9 cellular contexts compared by ENCODE assay signal in genomic region chrX:7586126-7586525, GRCh38.
DNase-seq lines count a peak whose midpoint lies in the region; ATAC-seq and TF ChIP-seq lines count a peak whose summit lies in the region.
"Had no signal": no experiment of that assay in that cellular context is flagged by ENCODE, and none has a peak within 500 bp of the region (broad histone marks: within the 10 kb centered on the region; RNA-seq: fewer than 3 reads in every experiment).

No MANE protein-coding gene starts in this region.

- no peaks in the 10 kb centered on the region for H3K9me3 Mint-ChIP-seq in activated CD4-positive, alpha-beta T cell treated with anti-CD3 and anti-CD28 coated beads, Interleukin-2, amount 10 ng/mL, durations not matched to agents 7 days and 5 days

- CTCF ChIA-PET in PC-3 (lab: Charles Lee), result no interaction called here
- CTCF ChIA-PET in activated CD4-positive, alpha-beta T cell treated with anti-CD3 and anti-CD28 coated beads, Interleukin-2, amount 10 ng/mL, durations not matched to agents 7 days and 5 days (lab: Charles Lee), result no interaction called here

- ATAC-seq in GM21526 (IDR thresholded peaks at IDR 0.05; ENCODE audit: low FRiP score, unreplicated experiment) (peak; percentile 65), PC-3 (no peak), HG03135 (IDR thresholded peaks at IDR 0.05; ENCODE audit: unreplicated experiment) (no peak), HG02973 (IDR thresholded peaks at IDR 0.05; ENCODE audit: unreplicated experiment) (no peak)
- ATAC-seq: K562 had no signal

- H4K20me1 ChIP-seq in PC-3 (ENCODE audit: low read length), result no peaks in the 10 kb centered on the region

- no peaks in the 10 kb centered on the region for H3F3A ChIP-seq in PC-3 (ENCODE audit: low read length, unreplicated experiment)

- no peak overlapping the region for H3K4me2 ChIP-seq in PC-3 (ENCODE audit: low read length)

- no TSS peak for BruUV-seq in PC-3 (replicated peaks; lab: Mats Ljungman, UMichigan)

- H3K36me3 ChIP-seq in PC-3 (ENCODE audit: low read depth, low read length), result no peaks in the 10 kb centered on the region

- no peak overlapping the region for H3K27ac ChIP-seq in PC-3 (ENCODE audit: low read length)

- H3K27me3 ChIP-seq in PC-3 (ENCODE audit: low read length), result no peaks in the 10 kb centered on the region

- H2AFZ ChIP-seq in PC-3 (ENCODE audit: low read length), result no peak overlapping the region

- TF ChIP-seq CTCF in PC-3 (conservative IDR thresholded peaks at IDR 0.05; ENCODE audit: low read depth, low read length), result peak; percentile 60

- H3K36me3 Mint-ChIP-seq in activated CD4-positive, alpha-beta T cell treated with anti-CD3 and anti-CD28 coated beads, Interleukin-2, amount 10 ng/mL, durations not matched to agents 7 days and 5 days (ENCODE audit: low read depth), result no peaks in the 10 kb centered on the region

- no peaks in the 10 kb centered on the region for H3K9me3 ChIP-seq in PC-3 (ENCODE audit: low read length)

- H3K4me1 ChIP-seq in PC-3 (ENCODE audit: insufficient read depth, low read length), result no peaks in the 10 kb centered on the region

- intact Hi-C loops in PC-3 (cut with micrococcal nuclease), result loop anchor here (1.0 to 10.0 kb wide), 2 partner anchors 391 to 454 kb away; no protein-coding TSS in a partner anchor

- H3K27me3 Mint-ChIP-seq in activated CD4-positive, alpha-beta T cell treated with anti-CD3 and anti-CD28 coated beads, Interleukin-2, amount 10 ng/mL, durations not matched to agents 7 days and 5 days, result no peaks in the 10 kb centered on the region

- H3K79me2 ChIP-seq in PC-3 (ENCODE audit: low read length), result no peaks in the 10 kb centered on the region

- no peaks in the 10 kb centered on the region for H3K4me1 Mint-ChIP-seq in activated CD4-positive, alpha-beta T cell treated with anti-CD3 and anti-CD28 coated beads, Interleukin-2, amount 10 ng/mL, durations not matched to agents 7 days and 5 days

- no peak overlapping the region for H3K9ac ChIP-seq in PC-3 (ENCODE audit: low read length)

- no peak overlapping the region for H3K27ac Mint-ChIP-seq in activated CD4-positive, alpha-beta T cell treated with anti-CD3 and anti-CD28 coated beads, Interleukin-2, amount 10 ng/mL, durations not matched to agents 7 days and 5 days

- H3K4me3 Mint-ChIP-seq in activated CD4-positive, alpha-beta T cell treated with anti-CD3 and anti-CD28 coated beads, Interleukin-2, amount 10 ng/mL, durations not matched to agents 7 days and 5 days, result no peak overlapping the region

- DNase-seq in DMS 273 (lab: John Stamatoyannopoulos, UW; ENCODE audit: unreplicated experiment) (peak; percentile 66), PC-3 (peak; percentile 53), hepatic stellate cell (ENCODE audit: low spot score) (peak; percentile 24)
- no peak for DNase-seq in activated CD4-positive, alpha-beta T cell treated with anti-CD3 and anti-CD28 coated beads, Interleukin-2, amount 10 ng/mL, durations not matched to agents 7 days and 5 days
- DNase-seq in stimulated activated CD4-positive, alpha-beta T cell treated with anti-CD3 and anti-CD28 coated beads, Interleukin-2, amount 100 ng/mL, for 24 hours, result no peak

- POLR2A ChIA-PET in PC-3 (lab: Charles Lee; ENCODE audit: unreplicated experiment), result no interaction called here
- POLR2A ChIA-PET in activated CD4-positive, alpha-beta T cell treated with anti-CD3 and anti-CD28 coated beads, Interleukin-2, amount 10 ng/mL, durations not matched to agents 7 days and 5 days (lab: Charles Lee), result no interaction called here

- H3K4me3 ChIP-seq in PC-3 (ENCODE audit: low read length), result no peak overlapping the region
- H3K4me3 ChIP-seq: K562 had no signal

- H3K9me2 ChIP-seq in PC-3 (replicated peaks; ENCODE audit: low read length), result no peaks in the 10 kb centered on the region

Comparison
In these comparisons a context has a peak if more than half of its experiments do, and no peak if none do; other contexts are left out.
1. DNase-seq: peak in DMS 273 (single experiment), PC-3 (single experiment) and hepatic stellate cell (single experiment); none in activated CD4-positive, alpha-beta T cell treated with anti-CD3 and anti-CD28 coated beads, Interleukin-2, amount 10 ng/mL, durations not matched to agents 7 days and 5 days (single experiment) and stimulated activated CD4-positive, alpha-beta T cell treated with anti-CD3 and anti-CD28 coated beads, Interleukin-2, amount 100 ng/mL, for 24 hours (0 of 2).